In genomic region chr9:20478780-20479179, GRCh38 we compare ENCODE assay signal across 21 cellular contexts.
DNase-seq lines count a peak whose midpoint lies in the region; ATAC-seq, FAIRE-seq and TF ChIP-seq lines count a peak whose summit lies in the region.
"Had no signal": no experiment of that assay in that cellular context is flagged by ENCODE, and none has a peak within 500 bp of the region (broad histone marks: within the 10 kb centered on the region; RNA-seq: fewer than 3 reads in every experiment).

No MANE protein-coding gene starts in this region.

- no peaks in the 10 kb centered on the region for H3K27me3 ChIP-seq in esophagus squamous epithelium
- H3K27me3 ChIP-seq: BLaER1, colonic mucosa, gastrocnemius medialis, pancreas had no signal

- peak; percentile 11 for TF ChIP-seq CTCF in D721Med (IDR thresholded peaks at IDR 0.05; ENCODE audit: insufficient read depth, missing control alignments)
- no peak for TF ChIP-seq CTCF in mesothelial cell of epicardium (IDR thresholded peaks at IDR 0.05; ENCODE audit: unreplicated experiment)
- no peak for TF ChIP-seq CTCF in esophagus squamous epithelium (IDR thresholded peaks at IDR 0.05)

- no peaks in the 10 kb centered on the region for H3K9me3 Mint-ChIP-seq in mesothelial cell of epicardium
- H3K9me3 Mint-ChIP-seq in natural killer cell treated with Interleukin-12 subunit alpha and Interleukin-12 subunit beta and Interleukin-15 and Interleukin-18, amount 100 ng/mL, for 72 hours = no peaks in the 10 kb centered on the region

- 65 to 75% methylated on average over 2 of the region's 2 CpGs for WGBS in esophagus squamous epithelium, 2 donors

- no peak for TF ChIP-seq POLR2A in esophagus squamous epithelium (IDR thresholded peaks at IDR 0.05)

- no peak overlapping the region for H3K4me3 Mint-ChIP-seq in mesothelial cell of epicardium
- H3K4me3 Mint-ChIP-seq in natural killer cell treated with Interleukin-12 subunit alpha and Interleukin-12 subunit beta and Interleukin-15 and Interleukin-18, amount 100 ng/mL, for 72 hours = no peak overlapping the region

- H3K4me1 Mint-ChIP-seq in mesothelial cell of epicardium = peaks cover 58% of the 10 kb centered on the region
- peaks cover 0 to 9% of the 10 kb centered on the region in 2 donors for H3K4me1 Mint-ChIP-seq in natural killer cell treated with Interleukin-12 subunit alpha and Interleukin-12 subunit beta and Interleukin-15 and Interleukin-18, amount 100 ng/mL, for 72 hours (ENCODE audit: low read depth in 2 of 2)

- H3K4me1 ChIP-seq in esophagus squamous epithelium = peaks cover 0 to 21% (median 6%) of the 10 kb centered on the region in 3 donors
- H3K4me1 ChIP-seq: BLaER1, colonic mucosa, pancreas had no signal

- no peaks in the 10 kb centered on the region for H3K27me3 Mint-ChIP-seq in mesothelial cell of epicardium (ENCODE audit: low read depth)
- no peaks in the 10 kb centered on the region for H3K27me3 Mint-ChIP-seq in natural killer cell treated with Interleukin-12 subunit alpha and Interleukin-12 subunit beta and Interleukin-15 and Interleukin-18, amount 100 ng/mL, for 72 hours

- no peak overlapping the region for H3K4me3 ChIP-seq in esophagus squamous epithelium
- H3K4me3 ChIP-seq: BLaER1, colonic mucosa, gastrocnemius medialis, pancreas had no signal

- H3K9me3 ChIP-seq in esophagus squamous epithelium = no peaks in the 10 kb centered on the region
- H3K9me3 ChIP-seq: BLaER1, colonic mucosa, gastrocnemius medialis, pancreas had no signal

- no peak for FAIRE-seq in D721Med (lab: Jason Lieb, UNC)
- no peak for FAIRE-seq in GM19239 (lab: Jason Lieb, UNC)
- FAIRE-seq: endothelial cell of umbilical vein, pancreas had no signal

- H3K36me3 Mint-ChIP-seq in mesothelial cell of epicardium = no peaks in the 10 kb centered on the region
- no peaks in the 10 kb centered on the region for H3K36me3 Mint-ChIP-seq in natural killer cell treated with Interleukin-12 subunit alpha and Interleukin-12 subunit beta and Interleukin-15 and Interleukin-18, amount 100 ng/mL, for 72 hours

- no peak overlapping the region for H3K27ac ChIP-seq in esophagus squamous epithelium
- H3K27ac ChIP-seq: 22Rv1, BLaER1, colonic mucosa, gastrocnemius medialis, pancreas had no signal

- DNase-seq in DMS 273 (lab: John Stamatoyannopoulos, UW; ENCODE audit: unreplicated experiment) (peak; percentile 36), DMS 273 treated with DMSO at 0.1 percent for 48 hours (lab: John Stamatoyannopoulos, UW) (no peak), D721Med (ENCODE audit: insufficient read length, low spot score) (no peak), NCI-H526 treated with DMSO at 0.1 percent for 48 hours (lab: John Stamatoyannopoulos, UW) (peak; percentile 38), mesothelial cell of epicardium (ENCODE audit: low spot score in 2 of 2, unreplicated experiment in 2 of 2) (no peak), esophagus squamous epithelium (lab: John Stamatoyannopoulos, UW) (no peak), GM19239 (ENCODE audit: insufficient read length, low spot score) (no peak)
- DNase-seq in natural killer cell treated with Interleukin-12 subunit alpha and Interleukin-12 subunit beta and Interleukin-15 and Interleukin-18, amount 100 ng/mL, for 72 hours (ENCODE audit: low spot score) = no peak
- DNase-seq: activated CD8-positive, alpha-beta memory T cell treated with anti-CD3 and anti-CD28 coated beads, Interleukin-2, amount 50 U/mL, for 4 hours; activated gamma-delta T cell treated with Interleukin-2 at 50 U/mL for 16 hours; aorta; colonic mucosa; gastrocnemius medialis; GOT3; NCI-H146; NCI-H2227 treated with DMSO at 0.1 percent for 48 hours; pancreas had no signal

- peak overlapping the region; percentile 94 for H3K27ac Mint-ChIP-seq in mesothelial cell of epicardium
- H3K27ac Mint-ChIP-seq in natural killer cell treated with Interleukin-12 subunit alpha and Interleukin-12 subunit beta and Interleukin-15 and Interleukin-18, amount 100 ng/mL, for 72 hours = no peak overlapping the region

- no peaks in the 10 kb centered on the region for H3K36me3 ChIP-seq in esophagus squamous epithelium
- H3K36me3 ChIP-seq: BLaER1, colonic mucosa, gastrocnemius medialis, pancreas had no signal

- intact Hi-C loops in esophagus squamous epithelium (cut with DNase I) = no loop called here

- no peak for ATAC-seq in natural killer cell treated with Interleukin-12 subunit alpha and Interleukin-12 subunit beta and Interleukin-15 and Interleukin-18, amount 100 ng/mL, for 72 hours
- ATAC-seq: left lobe of liver, pancreas had no signal

Comparison
In these comparisons a context has a peak if more than half of its experiments do, and no peak if none do; other contexts are left out.
1. DNase-seq: peak in DMS 273 (single experiment) and NCI-H526 treated with DMSO at 0.1 percent for 48 hours (single experiment); none in DMS 273 treated with DMSO at 0.1 percent for 48 hours (single experiment), D721Med (single experiment), mesothelial cell of epicardium (0 of 2), esophagus squamous epithelium (single experiment), GM19239 (single experiment) and natural killer cell treated with Interleukin-12 subunit alpha and Interleukin-12 subunit beta and Interleukin-15 and Interleukin-18, amount 100 ng/mL, for 72 hours (single experiment).